In the genomic region with DNA sequence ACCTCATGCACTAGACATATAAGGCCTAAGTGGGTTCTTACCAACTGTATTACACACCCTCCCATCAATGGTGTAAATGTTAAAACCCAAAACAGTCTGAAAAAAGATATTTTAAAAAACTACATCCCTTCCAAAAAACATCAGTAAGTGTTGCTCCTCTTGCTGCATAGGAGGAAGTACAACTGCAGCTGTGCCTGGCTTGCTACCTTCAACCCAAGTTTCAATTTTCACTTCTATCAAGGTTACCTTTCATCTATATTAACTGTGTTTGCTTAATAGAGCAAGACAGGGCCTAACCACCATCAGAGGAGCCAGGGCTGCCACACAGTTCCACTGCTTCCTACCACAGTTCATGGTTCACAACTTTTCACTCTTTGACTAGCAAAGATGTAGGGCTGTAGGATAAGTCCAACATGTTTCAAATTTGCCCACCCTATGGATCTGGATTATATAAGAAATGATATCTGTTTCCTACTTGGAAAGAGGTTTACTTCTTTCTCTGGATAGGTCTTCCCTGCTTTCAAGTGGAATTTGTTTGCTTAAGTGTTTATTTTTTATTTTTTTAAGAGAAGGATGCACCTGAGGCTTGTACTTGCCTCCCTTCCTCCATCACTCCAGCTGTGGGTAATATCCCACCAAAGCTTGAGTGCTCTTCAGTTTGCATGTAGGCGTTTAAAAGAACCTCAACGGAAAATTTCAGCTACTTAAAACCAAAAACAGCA, we compare ENCODE assay signal across 9 cellular contexts. TPM values are rescaled to one million over a fixed set of nuclear protein-coding genes. Genes with fewer than 3 reads are reported as not detected.
A peak's percentile ranks its signal among the peaks of the same experiment; 100 is the strongest.
DNase-seq lines count a peak whose midpoint lies in the region; ATAC-seq and TF ChIP-seq lines count a peak whose summit lies in the region.
"Had no signal": no experiment of that assay in that cellular context is flagged by ENCODE, and none has a peak within 500 bp of the region (broad histone marks: within the 10 kb centered on the region; RNA-seq: fewer than 3 reads in every experiment).

No MANE protein-coding gene starts in this region.

- H3K36me3 ChIP-seq in right lobe of liver (no peaks in the 10 kb centered on the region), body of pancreas (replicated peaks in 1 of 2; ENCODE audit: insufficient read depth in 1 of 2, low read depth in 2 of 2) (no peaks in the 10 kb centered on the region)

- H3K4me1 Mint-ChIP-seq in CD4-positive, alpha-beta T cell (ENCODE audit: low read depth) = peaks cover 75% of the 10 kb centered on the region
- peaks cover 85% of the 10 kb centered on the region for H3K4me1 Mint-ChIP-seq in activated B cell treated with CpG ODN at 0.5 μM for 24 hours

- peak overlapping the region; percentile 53 for H3K27ac ChIP-seq in CD4-positive, alpha-beta T cell (ENCODE audit: low read depth, low read length)
- H3K27ac ChIP-seq in right lobe of liver = no peak overlapping the region
- H3K27ac ChIP-seq in body of pancreas = no peak overlapping the region

- no peaks in the 10 kb centered on the region for H3K4me1 ChIP-seq in right lobe of liver
- H3K4me1 ChIP-seq in body of pancreas = no peaks in the 10 kb centered on the region

- intact Hi-C loops in CD4-positive, alpha-beta T cell (cut with DNase I, micrococcal nuclease) = loop anchor here in 1 of 2 experiments (1.0 to 2.0 kb wide), 2 partner anchors 16 to 19 kb away; no protein-coding TSS in a partner anchor
- intact Hi-C loops in activated B cell treated with CpG ODN at 0.5 μM for 24 hours (cut with micrococcal nuclease) = loop anchor here (1.0 to 2.0 kb wide), 5 partner anchors 16 to 186 kb away; partner anchors contain the start of genes IKZF3 and PSMD3
- intact Hi-C loops in right lobe of liver (cut with DNase I) = no loop called here
- intact Hi-C loops in body of pancreas (cut with DNase I) = no loop called here

- no peaks in the 10 kb centered on the region for H3K27me3 ChIP-seq in CD4-positive, alpha-beta T cell (ENCODE audit: control insufficient read depth, insufficient read depth, low read length)
- no peaks in the 10 kb centered on the region for H3K27me3 ChIP-seq in right lobe of liver
- H3K27me3 ChIP-seq in body of pancreas = no peaks in the 10 kb centered on the region

- in situ Hi-C loops in GM18951 (cut with MboI; ENCODE audit: low sequenced_read_pairs, unreplicated experiment) = no loop called here

- H3K9me3 Mint-ChIP-seq in CD4-positive, alpha-beta T cell = no peaks in the 10 kb centered on the region
- H3K9me3 Mint-ChIP-seq in activated B cell treated with CpG ODN at 0.5 μM for 24 hours = no peaks in the 10 kb centered on the region

- no peaks in the 10 kb centered on the region for H3K9me3 ChIP-seq in CD4-positive, alpha-beta T cell (ENCODE audit: control insufficient read depth, low read length)
- H3K9me3 ChIP-seq in right lobe of liver = no peaks in the 10 kb centered on the region
- no peaks in the 10 kb centered on the region for H3K9me3 ChIP-seq in body of pancreas

- CTCF ChIA-PET in CD4-positive, alpha-beta T cell (lab: Charles Lee) = interaction anchor here (0.7 to 3.4 kb wide), 8 partner anchors 22 to 171 kb away, joined by 3 to 15 read pairs (median 4); partner anchors contain the start of genes IKZF3 and MIEN1
- CTCF ChIA-PET in activated B cell treated with CpG ODN at 0.5 μM for 24 hours (lab: Charles Lee) = interaction anchor here (1.0 to 2.9 kb wide), 5 partner anchors 14 to 173 kb away, joined by 3 to 13 read pairs (median 4); no protein-coding TSS in a partner anchor

- 61% methylated on average over 2 of the region's 2 CpGs for WGBS in right lobe of liver (ENCODE audit: insufficient coverage, low coverage, low lambda C conversion rate, missing lambda C conversion rate)
- 64 to 74% methylated on average over 2 of the region's 2 CpGs for WGBS in body of pancreas, 2 donors

- peak overlapping the region; percentile 84 for H3K27ac Mint-ChIP-seq in CD4-positive, alpha-beta T cell
- H3K27ac Mint-ChIP-seq in activated B cell treated with CpG ODN at 0.5 μM for 24 hours = peak overlapping the region; percentile 93

- H3K4me3 Mint-ChIP-seq in CD4-positive, alpha-beta T cell = peak overlapping the region; percentile 79
- H3K4me3 Mint-ChIP-seq in activated B cell treated with CpG ODN at 0.5 μM for 24 hours = peak overlapping the region; percentile 66

- no peaks in the 10 kb centered on the region for H3K27me3 Mint-ChIP-seq in CD4-positive, alpha-beta T cell
- no peaks in the 10 kb centered on the region for H3K27me3 Mint-ChIP-seq in activated B cell treated with CpG ODN at 0.5 μM for 24 hours

- TF ChIP-seq CTCF in CD4-positive, alpha-beta T cell (IDR thresholded peaks at IDR 0.05) = no peak
- TF ChIP-seq CTCF in activated B cell treated with CpG ODN at 0.5 μM for 24 hours (IDR thresholded peaks at IDR 0.05) = no peak
- TF ChIP-seq CTCF in right lobe of liver (IDR thresholded peaks at IDR 0.05) = no peak
- no peak for TF ChIP-seq CTCF in body of pancreas (IDR thresholded peaks at IDR 0.05)

- POLR2A ChIA-PET in CD4-positive, alpha-beta T cell (lab: Charles Lee) = interaction anchor here (0.6 to 5.7 kb wide), 16 partner anchors 9 to 186 kb away, joined by 3 to 54 read pairs (median 6); partner anchors contain the start of genes IKZF3, MIEN1 and PSMD3
- POLR2A ChIA-PET in activated B cell treated with CpG ODN at 0.5 μM for 24 hours (lab: Charles Lee) = interaction anchor here (0.6 to 6.6 kb wide), 25 partner anchors 8 to 528 kb away, joined by 3 to 136 read pairs (median 6); partner anchors contain the start of genes IKZF3 and PSMD3

- ATAC-seq in CD4-positive, alpha-beta T cell (ENCODE audit: poor library complexity) = peak; percentile 74
- peak; percentile 80 for ATAC-seq in HG02973 (IDR thresholded peaks at IDR 0.05; ENCODE audit: unreplicated experiment)
- ATAC-seq in activated B cell treated with CpG ODN at 0.5 μM for 24 hours (ENCODE audit: low read depth) = peak; percentile 94
- no peak for ATAC-seq in right lobe of liver
- no peak for ATAC-seq in body of pancreas

- DNase-seq in CD4-positive, alpha-beta T cell = peak in 6 of 10 experiments; percentile 19 to 38 (median 26)
- DNase-seq in activated B cell treated with CpG ODN at 0.5 μM for 24 hours (no peak), right lobe of liver (no peak), body of pancreas (no peak), NCI-H146 treated with DMSO at 0.1 percent for 48 hours (lab: John Stamatoyannopoulos, UW; ENCODE audit: unreplicated experiment) (no peak), amygdala (lab: John Stamatoyannopoulos, UW) (no peak)
- DNase-seq: NCI-H2171 treated with DMSO at 0.1 percent for 48 hours had no signal

- no peak overlapping the region for H3K4me3 ChIP-seq in right lobe of liver
- no peak overlapping the region for H3K4me3 ChIP-seq in body of pancreas

- TF ChIP-seq POLR2A in GM18951 (IDR thresholded peaks at IDR 0.05; ENCODE audit: extremely low read depth, insufficient read depth, insufficient read length) = peak; percentile 22
- TF ChIP-seq POLR2A in right lobe of liver (IDR thresholded peaks at IDR 0.05) = no peak
- no peak for TF ChIP-seq POLR2A in body of pancreas (IDR thresholded peaks at IDR 0.05)

- peaks cover 44% of the 10 kb centered on the region for H3K36me3 Mint-ChIP-seq in CD4-positive, alpha-beta T cell (ENCODE audit: low read depth)
- peaks cover 62% of the 10 kb centered on the region for H3K36me3 Mint-ChIP-seq in activated B cell treated with CpG ODN at 0.5 μM for 24 hours (ENCODE audit: low read depth)

RNA-seq across cellular contexts. Expression of gene GRB7, which starts 56.7 kb away (rescaled TPM):
- total RNA-seq in CD4-positive, alpha-beta T cell = not detected
- total RNA-seq in activated B cell treated with CpG ODN at 0.5 μM for 24 hours (0.44 TPM in 1 of 2 replicates, not detected in the other), right lobe of liver (10 to 100 TPM in 2 of 6 experiments, 1 to 10 TPM in 4; 2.1 to 10.9 (median 7.5) TPM), body of pancreas (10 to 100 TPM; 25.4 to 39.9 TPM)

Comparison
In these comparisons a context has a peak if more than half of its experiments do, and no peak if none do; other contexts are left out.
1. ATAC-seq: peak in CD4-positive, alpha-beta T cell (single experiment), HG02973 (single experiment) and activated B cell treated with CpG ODN at 0.5 μM for 24 hours (single experiment); none in right lobe of liver (0 of 4) and body of pancreas (single experiment).
2. DNase-seq: peak in CD4-positive, alpha-beta T cell (6 of 10); none in activated B cell treated with CpG ODN at 0.5 μM for 24 hours (single experiment), right lobe of liver (0 of 3), body of pancreas (0 of 4), NCI-H146 treated with DMSO at 0.1 percent for 48 hours (single experiment) and amygdala (0 of 56).